In the genomic region with DNA sequence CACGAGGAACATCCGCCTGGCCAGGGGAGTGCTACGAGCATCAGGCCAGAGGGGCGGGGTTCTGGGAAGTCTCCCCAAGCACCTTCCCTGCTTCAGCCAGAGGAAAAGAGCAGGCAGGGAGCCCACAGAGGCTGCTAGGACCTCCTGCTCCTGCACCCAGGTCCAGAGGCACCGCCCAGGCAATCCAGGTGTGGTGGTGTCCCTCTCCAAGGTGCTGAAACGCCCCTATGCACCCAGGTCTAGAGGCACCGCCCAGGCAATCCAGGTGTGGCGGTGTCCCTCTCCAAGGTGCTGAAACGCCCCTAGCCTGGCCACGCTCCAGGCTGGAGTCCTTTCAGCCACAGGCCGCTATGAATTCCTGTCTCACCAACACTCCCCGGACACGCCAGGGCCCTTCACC, we compare ENCODE assay signal across 9 cellular contexts. TPM values are rescaled to one million over a fixed set of nuclear protein-coding genes. Genes with fewer than 3 reads are reported as not detected.
DNase-seq lines count a peak whose midpoint lies in the region; ATAC-seq, FAIRE-seq and TF ChIP-seq lines count a peak whose summit lies in the region.
"Had no signal": no experiment of that assay in that cellular context is flagged by ENCODE, and none has a peak within 500 bp of the region (broad histone marks: within the 10 kb centered on the region; RNA-seq: fewer than 3 reads in every experiment).

No MANE protein-coding gene starts in this region.

- POLR2A ChIA-PET in A549 (lab: Yijun Ruan, JAX) = no interaction called here

- no peaks in the 10 kb centered on the region for H3K9me3 ChIP-seq in A549
- H3K9me3 ChIP-seq: BLaER1 had no signal

- H3K4me3 ChIP-seq in A549 = no peak overlapping the region
- H3K4me3 ChIP-seq: BLaER1 had no signal

- no peak for FAIRE-seq in A549 (lab: Jason Lieb, UNC)

- DNase-seq in A549 (ENCODE audit: low read depth in 1 of 2, low spot score in 1 of 2) (peak in 1 of 2 experiments; percentile 38), LoVo (ENCODE audit: low spot score) (peak; percentile 83), kidney tubule cell (ENCODE audit: low spot score) (peak; percentile 75), NCI-H128 (lab: John Stamatoyannopoulos, UW; ENCODE audit: unreplicated experiment) (no peak)
- DNase-seq in activated T-cell treated with anti-CD3 and anti-CD28 coated beads, Interleukin-2, amount 50 U/mL, for 1 hour = peak; percentile 63

- WGBS in A549 (ENCODE audit: missing lambda C conversion rate) = 26% methylated on average over 11 of the region's 13 CpGs

- H3K27ac ChIP-seq in A549 = no peak overlapping the region
- H3K27ac ChIP-seq: BLaER1 had no signal

- TF ChIP-seq EP300 in A549 (IDR thresholded peaks at IDR 0.05) = no peak

- CTCF ChIA-PET in A549 (lab: Yijun Ruan, JAX) = interaction anchor here (0.6 to 14.0 kb wide), 2 partner anchors 150 to 225 kb away, joined by 3 to 220 read pairs; no protein-coding TSS in a partner anchor

- no peak for TF ChIP-seq POLR2A in A549 (IDR thresholded peaks at IDR 0.05; ENCODE audit: low read length)

- no peak overlapping the region for H3K4me2 ChIP-seq in A549
- H3K4me2 ChIP-seq: BLaER1 had no signal

- TF ChIP-seq CTCF in A549 (IDR thresholded peaks at IDR 0.05) = no peak

- no peak for TF ChIP-seq RAD21 in A549 (conservative IDR thresholded peaks at IDR 0.05 in 1 of 2, IDR thresholded peaks at IDR 0.05 in 1 of 2)

- ATAC-seq in A549 = peak; percentile 26 to 30; a peak in 4 of 6 replicates
- ATAC-seq in HG03520 (IDR thresholded peaks at IDR 0.05; ENCODE audit: unreplicated experiment) = no peak
- no peak for ATAC-seq in GM21737 (IDR thresholded peaks at IDR 0.05; ENCODE audit: unreplicated experiment)
- no peak for ATAC-seq in HG03045 (IDR thresholded peaks at IDR 0.05; ENCODE audit: unreplicated experiment)

- peaks cover 9% of the 10 kb centered on the region; the same call in 1 of the 3 replicates for H3K4me1 ChIP-seq in A549

TF ChIP-seq in A549, 52 proteins besides CTCF, POLR2A, EP300 and RAD21:
- TF ChIP-seq TFCP2L1 (CRISPR knock-in tag; IDR thresholded peaks at IDR 0.05) (no peak), NR3C1 (IDR thresholded peaks at IDR 0.05) (no peak), HOXB13 (CRISPR knock-in tag; IDR thresholded peaks at IDR 0.05; ENCODE audit: low read depth) (0 out of 2 replicates have a peak, but pooled peaks have one; percentile 23), HOXB5 (CRISPR knock-in tag; IDR thresholded peaks at IDR 0.05) (peak; percentile 63; the same call in 1 of the 2 replicates), CHD2 (IDR thresholded peaks at IDR 0.05; ENCODE audit: low read length, partially characterized antibody) (no peak), KDM5A (IDR thresholded peaks at IDR 0.05) (no peak), EHF (CRISPR knock-in tag; IDR thresholded peaks at IDR 0.05) (peak; percentile 24; the same call in 1 of the 2 replicates), FOXS1 (CRISPR knock-in tag; IDR thresholded peaks at IDR 0.05) (peak; percentile 32; the same call in 1 of the 2 replicates), EHMT2 (IDR thresholded peaks at IDR 0.05; ENCODE audit: low read depth) (peak; percentile 32; the same call in 1 of the 2 replicates), RARB (CRISPR knock-in tag; IDR thresholded peaks at IDR 0.05) (no peak)
- TF ChIP-seq, protein P1, sequence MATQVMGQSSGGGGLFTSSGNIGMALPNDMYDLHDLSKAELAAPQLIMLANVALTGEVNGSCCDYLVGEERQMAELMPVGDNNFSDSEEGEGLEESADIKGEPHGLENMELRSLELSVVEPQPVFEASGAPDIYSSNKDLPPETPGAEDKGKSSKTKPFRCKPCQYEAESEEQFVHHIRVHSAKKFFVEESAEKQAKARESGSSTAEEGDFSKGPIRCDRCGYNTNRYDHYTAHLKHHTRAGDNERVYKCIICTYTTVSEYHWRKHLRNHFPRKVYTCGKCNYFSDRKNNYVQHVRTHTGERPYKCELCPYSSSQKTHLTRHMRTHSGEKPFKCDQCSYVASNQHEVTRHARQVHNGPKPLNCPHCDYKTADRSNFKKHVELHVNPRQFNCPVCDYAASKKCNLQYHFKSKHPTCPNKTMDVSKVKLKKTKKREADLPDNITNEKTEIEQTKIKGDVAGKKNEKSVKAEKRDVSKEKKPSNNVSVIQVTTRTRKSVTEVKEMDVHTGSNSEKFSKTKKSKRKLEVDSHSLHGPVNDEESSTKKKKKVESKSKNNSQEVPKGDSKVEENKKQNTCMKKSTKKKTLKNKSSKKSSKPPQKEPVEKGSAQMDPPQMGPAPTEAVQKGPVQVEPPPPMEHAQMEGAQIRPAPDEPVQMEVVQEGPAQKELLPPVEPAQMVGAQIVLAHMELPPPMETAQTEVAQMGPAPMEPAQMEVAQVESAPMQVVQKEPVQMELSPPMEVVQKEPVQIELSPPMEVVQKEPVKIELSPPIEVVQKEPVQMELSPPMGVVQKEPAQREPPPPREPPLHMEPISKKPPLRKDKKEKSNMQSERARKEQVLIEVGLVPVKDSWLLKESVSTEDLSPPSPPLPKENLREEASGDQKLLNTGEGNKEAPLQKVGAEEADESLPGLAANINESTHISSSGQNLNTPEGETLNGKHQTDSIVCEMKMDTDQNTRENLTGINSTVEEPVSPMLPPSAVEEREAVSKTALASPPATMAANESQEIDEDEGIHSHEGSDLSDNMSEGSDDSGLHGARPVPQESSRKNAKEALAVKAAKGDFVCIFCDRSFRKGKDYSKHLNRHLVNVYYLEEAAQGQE (IDR thresholded peaks at IDR 0.05) = peak; percentile 94
TF ChIP-seq in A549: peak in this region for 6.

RNA-seq across cellular contexts. Expression of a gene that starts 10.7 kb away (rescaled TPM):
- 31.5 and 37.6 TPM in 2 replicates for polyA plus RNA-seq in A549 (2011; rRNA removed)
- polyA plus RNA-seq in A549 (2012; cell fraction: cytosol; rRNA removed) = 55.0 and 56.4 TPM in 2 replicates
- polyA plus RNA-seq in A549 (2012; cell fraction: nucleus; rRNA removed) = 44.6 and 56.7 TPM in 2 replicates
- 28.7 to 30.8 TPM (median 29.8 TPM) in 3 replicates for polyA plus RNA-seq in A549 (2017; fragmentation: RNase III; extraction: RNeasy Plus Mini Kit Qiagen cat#74134 plus additional on column Dnase treatment)
- 21.2 and 21.9 TPM in 2 replicates for polyA minus RNA-seq in A549 (2011; rRNA and poly(A)+ RNA removed)

Comparison
In these comparisons a context has a peak if more than half of its experiments do, and no peak if none do; other contexts are left out.
1. ATAC-seq: peak in A549 (2 of 2); none in HG03520 (single experiment), GM21737 (single experiment) and HG03045 (single experiment).